In genomic region chr16:31094088-31094423, GRCh38 we compare ENCODE assay signal across 8 cellular contexts.
DNase-seq lines count a peak whose midpoint lies in the region; ATAC-seq and TF ChIP-seq lines count a peak whose summit lies in the region.

No MANE protein-coding gene starts in this region.

- H3K9ac ChIP-seq in duodenal mucosa (ENCODE audit: low read depth in 1 of 2, low read length in 2 of 2), result peak overlapping the region; percentile 51 to 94
- H3K9ac ChIP-seq in mucosa of rectum (ENCODE audit: low read depth in 1 of 2, low read length in 2 of 2), result peak overlapping the region; percentile 60 to 81

- no peak for TF ChIP-seq CTCF in GM10266 (IDR thresholded peaks at IDR 0.05; ENCODE audit: control insufficient read depth, insufficient read depth, low read depth, missing control alignments)

- peak overlapping the region; percentile 82 for H3K27ac ChIP-seq in duodenal mucosa (ENCODE audit: low read depth, low read length)
- H3K27ac ChIP-seq in mucosa of rectum (ENCODE audit: low read depth in 2 of 2, low read length in 2 of 2), result peak overlapping the region; percentile 76 to 84

- peak; percentile 3 for ATAC-seq in GM18907 (IDR thresholded peaks at IDR 0.05; ENCODE audit: unreplicated experiment)
- ATAC-seq in HG03342 (IDR thresholded peaks at IDR 0.05; ENCODE audit: unreplicated experiment), result no peak
- no peak for ATAC-seq in HG03565 (IDR thresholded peaks at IDR 0.05; ENCODE audit: unreplicated experiment)
- no peak for ATAC-seq in GM19023 (IDR thresholded peaks at IDR 0.05; ENCODE audit: unreplicated experiment)

- H3K4me3 ChIP-seq in duodenal mucosa (ENCODE audit: low read depth in 1 of 2, low read length in 2 of 2), result peak overlapping the region; percentile 93 to 95
- H3K4me3 ChIP-seq in mucosa of rectum (ENCODE audit: low read length in 2 of 2), result peak overlapping the region; percentile 91 to 95

- H3K4me1 ChIP-seq in duodenal mucosa (ENCODE audit: control insufficient read depth in 1 of 2, insufficient read depth in 2 of 2, low read length in 2 of 2), result peaks cover 9 to 28% of the 10 kb centered on the region in 2 donors
- H3K4me1 ChIP-seq in mucosa of rectum (ENCODE audit: control insufficient read depth in 2 of 2, insufficient read depth in 2 of 2, low read length in 2 of 2), result peaks cover 10 to 14% of the 10 kb centered on the region in 2 donors

- H3K36me3 ChIP-seq in duodenal mucosa (ENCODE audit: control insufficient read depth in 1 of 2, insufficient read depth in 2 of 2, low read length in 2 of 2), result peaks cover 0 to 11% of the 10 kb centered on the region in 2 donors
- H3K36me3 ChIP-seq in mucosa of rectum (ENCODE audit: control insufficient read depth in 2 of 2, insufficient read depth in 2 of 2, low read length in 2 of 2), result peaks cover 5 to 7% of the 10 kb centered on the region in 2 donors

- no peaks in the 10 kb centered on the region for H3K9me3 ChIP-seq in duodenal mucosa (ENCODE audit: control insufficient read depth in 1 of 2, low read length in 2 of 2)
- H3K9me3 ChIP-seq in mucosa of rectum (ENCODE audit: control insufficient read depth in 2 of 2, low read length in 2 of 2), result no peaks in the 10 kb centered on the region

- DNase-seq in NCI-H146 (lab: John Stamatoyannopoulos, UW) (peak; percentile 55), GM10266 (ENCODE audit: extremely low spot score) (no peak)

- H3K27me3 ChIP-seq in duodenal mucosa (ENCODE audit: control insufficient read depth in 1 of 2, insufficient read depth in 2 of 2, low read length in 2 of 2) (no peaks in the 10 kb centered on the region), mucosa of rectum (ENCODE audit: control insufficient read depth in 2 of 2, insufficient read depth in 2 of 2, low read length in 2 of 2) (no peaks in the 10 kb centered on the region)
